ENCODE assay signal across 1 cellular context in genomic region chr1:146036990-146037646, GRCh38.
TF ChIP-seq lines count a peak whose summit lies in the region.

No MANE protein-coding gene starts in this region.

TF ChIP-seq in K562, 482 proteins besides CTCF, POLR2A, EP300 and RAD21 (continued from another document and continues in another):
- TF ChIP-seq ZNF561 (CRISPR knock-in tag; conservative IDR thresholded peaks at IDR 0.05) (no peak), ZNF23 (CRISPR knock-in tag; IDR thresholded peaks at IDR 0.05) (no peak), ZNF436 (CRISPR knock-in tag; IDR thresholded peaks at IDR 0.05) (no peak; the same call in 1 of the 2 replicates), PBX2 (CRISPR knock-in tag; IDR thresholded peaks at IDR 0.05; ENCODE audit: low read depth) (no peak), PBX2 (tag; conservative IDR thresholded peaks at IDR 0.05; ENCODE audit: low read depth) (peak; percentile 22; the same call in 1 of the 2 replicates), CHD1 (IDR thresholded peaks at IDR 0.05; ENCODE audit: low read length) (no peak), NELFE (IDR thresholded peaks at IDR 0.05; ENCODE audit: insufficient read depth, insufficient read length) (no peak), MCM2 (IDR thresholded peaks at IDR 0.05; ENCODE audit: low read depth) (no peak), ZNF695 (CRISPR knock-in tag; IDR thresholded peaks at IDR 0.05) (no peak), ARNT (IDR thresholded peaks at IDR 0.05) (peak; percentile 58 to 83; a peak in 2 of 4 replicates), BRD4 (IDR thresholded peaks at IDR 0.05) (peak; percentile 96), POLR3A (IDR thresholded peaks at IDR 0.05; ENCODE audit: borderline replicate concordance, extremely low read depth, insufficient read depth, insufficient read length) (peak; percentile 98), SETDB1 (IDR thresholded peaks at IDR 0.05; ENCODE audit: low read length) (no peak), POLR2G (IDR thresholded peaks at IDR 0.05; ENCODE audit: low read depth, low read length) (no peak), ZNF584 (CRISPR knock-in tag; IDR thresholded peaks at IDR 0.05; ENCODE audit: low read depth) (no peak), ZBED1 (IDR thresholded peaks at IDR 0.05) (no peak), JUND (IDR thresholded peaks at IDR 0.05; ENCODE audit: borderline replicate concordance, low read depth, low read length) (no peak; the same call in 1 of the 2 replicates), JUND (tag; IDR thresholded peaks at IDR 0.05; ENCODE audit: borderline replicate concordance, low read depth, low read length) (no peak; the same call in 2 of the 3 replicates), KDM5B (IDR thresholded peaks at IDR 0.05; ENCODE audit: insufficient replicate concordance, low read depth, low read length) (peak; percentile 52), ELF4 (CRISPR knock-in tag; IDR thresholded peaks at IDR 0.05) (no peak), BHLHE40 (IDR thresholded peaks at IDR 0.05; ENCODE audit: low read length) (peak; percentile 88), HOXB6 (CRISPR knock-in tag; IDR thresholded peaks at IDR 0.05; ENCODE audit: borderline replicate concordance) (no peak), MCM7 (IDR thresholded peaks at IDR 0.05) (no peak), ZNF384 (IDR thresholded peaks at IDR 0.05; ENCODE audit: low read depth, low read length) (peak; percentile 46; the same call in 1 of the 2 replicates), RNF219 (CRISPR knock-in tag; IDR thresholded peaks at IDR 0.05) (peak; percentile 61; the same call in 1 of the 2 replicates), HLTF (IDR thresholded peaks at IDR 0.05) (no peak), ZNF143 (CRISPR knock-in tag; IDR thresholded peaks at IDR 0.05) (no peak), RBM15 (IDR thresholded peaks at IDR 0.05; ENCODE audit: insufficient read depth, low read length) (no peak), STAG1 (CRISPR knock-in tag; IDR thresholded peaks at IDR 0.05; ENCODE audit: borderline replicate concordance) (no peak), DACH1 (IDR thresholded peaks at IDR 0.05; ENCODE audit: partially characterized antibody) (no peak), PTTG1 (tag; IDR thresholded peaks at IDR 0.05; ENCODE audit: low read depth) (no peak), PPARD (CRISPR knock-in tag; IDR thresholded peaks at IDR 0.05) (no peak), NRF1 (conservative IDR thresholded peaks at IDR 0.05 in 1 of 2, IDR thresholded peaks at IDR 0.05 in 1 of 2) (no peak), ZNF12 (CRISPR knock-in tag; IDR thresholded peaks at IDR 0.05) (no peak; the same call in 1 of the 2 replicates), KDM4B (IDR thresholded peaks at IDR 0.05; ENCODE audit: borderline replicate concordance in 2 of 2, low read depth in 1 of 2) (no peak), NR4A1 (CRISPR knock-in tag; IDR thresholded peaks at IDR 0.05) (no peak), NR4A1 (tag; IDR thresholded peaks at IDR 0.05) (no peak), NFIC (IDR thresholded peaks at IDR 0.05) (peak; percentile 84), CCAR2 (IDR thresholded peaks at IDR 0.05; ENCODE audit: low read depth, low read length) (no peak), RUNX1 (IDR thresholded peaks at IDR 0.05; ENCODE audit: low read depth) (no peak), VEZF1 (CRISPR knock-in tag; IDR thresholded peaks at IDR 0.05) (peak; percentile 44; the same call in 1 of the 2 replicates), EWSR1 (IDR thresholded peaks at IDR 0.05; ENCODE audit: borderline replicate concordance, low read depth, partially characterized antibody) (no peak), FUS (optimal IDR thresholded peaks at IDR 0.05; ENCODE audit: low read depth, low read length) (no peak), SMC3 (conservative IDR thresholded peaks at IDR 0.05; ENCODE audit: insufficient read depth, low read depth, low read length) (no peak), CBX2 (IDR thresholded peaks at IDR 0.05; ENCODE audit: insufficient read depth, low read length, poor library complexity, severe bottlenecking) (no peak), ATF6 (CRISPR knock-in tag; IDR thresholded peaks at IDR 0.05) (0 out of 2 replicates have a peak, but pooled peaks have one; percentile 15), NCOA1 (IDR thresholded peaks at IDR 0.05; ENCODE audit: low read depth) (no peak), RREB1 (CRISPR knock-in tag; IDR thresholded peaks at IDR 0.05) (no peak), RBM22 (IDR thresholded peaks at IDR 0.05; ENCODE audit: low read depth, low read length, poor library complexity, severe bottlenecking) (peak; percentile 44), ILF3 (IDR thresholded peaks at IDR 0.05; ENCODE audit: borderline replicate concordance) (no peak; the same call in 1 of the 2 replicates), SMAD4 (CRISPR knock-in tag; conservative IDR thresholded peaks at IDR 0.05) (peak; percentile 49; the same call in 1 of the 2 replicates), ELK1 (CRISPR knock-in tag; IDR thresholded peaks at IDR 0.05) (no peak), FOXK2 (conservative IDR thresholded peaks at IDR 0.05 in 1 of 2, IDR thresholded peaks at IDR 0.05 in 1 of 2; ENCODE audit: low read depth in 2 of 2) (peak; percentile 72 to 80; a peak in 3 of 4 replicates), SMARCE1 (IDR thresholded peaks at IDR 0.05) (no peak), BRCA1 (IDR thresholded peaks at IDR 0.05) (no peak), BRCA1 (CRISPR knock-in tag; IDR thresholded peaks at IDR 0.05) (no peak), NFATC3 (IDR thresholded peaks at IDR 0.05) (no peak), RB1 (IDR thresholded peaks at IDR 0.05; ENCODE audit: low read depth) (peak; percentile 87), MTF1 (CRISPR knock-in tag; IDR thresholded peaks at IDR 0.05; ENCODE audit: borderline replicate concordance) (no peak), SRSF3 (IDR thresholded peaks at IDR 0.05; ENCODE audit: insufficient read depth, low read length) (no peak), PURB (CRISPR knock-in tag; IDR thresholded peaks at IDR 0.05; ENCODE audit: low read depth) (no peak), SNIP1 (IDR thresholded peaks at IDR 0.05; ENCODE audit: low read depth) (no peak), POLR2B (IDR thresholded peaks at IDR 0.05; ENCODE audit: low read depth, partially characterized antibody) (no peak), RBM17 (IDR thresholded peaks at IDR 0.05; ENCODE audit: borderline replicate concordance, low read depth, low read length) (no peak), IFI16 (CRISPR knock-in tag; IDR thresholded peaks at IDR 0.05) (no peak), SIN3A (IDR thresholded peaks at IDR 0.05; ENCODE audit: borderline replicate concordance in 2 of 2, control insufficient read depth in 1 of 2, low read depth in 2 of 2, low read length in 2 of 2) (0 out of 4 replicates have a peak, but pooled peaks of 1 of the 2 experiments have one; percentile 66)
